ENCODE assay signal across 15 cellular contexts in the genomic region with DNA sequence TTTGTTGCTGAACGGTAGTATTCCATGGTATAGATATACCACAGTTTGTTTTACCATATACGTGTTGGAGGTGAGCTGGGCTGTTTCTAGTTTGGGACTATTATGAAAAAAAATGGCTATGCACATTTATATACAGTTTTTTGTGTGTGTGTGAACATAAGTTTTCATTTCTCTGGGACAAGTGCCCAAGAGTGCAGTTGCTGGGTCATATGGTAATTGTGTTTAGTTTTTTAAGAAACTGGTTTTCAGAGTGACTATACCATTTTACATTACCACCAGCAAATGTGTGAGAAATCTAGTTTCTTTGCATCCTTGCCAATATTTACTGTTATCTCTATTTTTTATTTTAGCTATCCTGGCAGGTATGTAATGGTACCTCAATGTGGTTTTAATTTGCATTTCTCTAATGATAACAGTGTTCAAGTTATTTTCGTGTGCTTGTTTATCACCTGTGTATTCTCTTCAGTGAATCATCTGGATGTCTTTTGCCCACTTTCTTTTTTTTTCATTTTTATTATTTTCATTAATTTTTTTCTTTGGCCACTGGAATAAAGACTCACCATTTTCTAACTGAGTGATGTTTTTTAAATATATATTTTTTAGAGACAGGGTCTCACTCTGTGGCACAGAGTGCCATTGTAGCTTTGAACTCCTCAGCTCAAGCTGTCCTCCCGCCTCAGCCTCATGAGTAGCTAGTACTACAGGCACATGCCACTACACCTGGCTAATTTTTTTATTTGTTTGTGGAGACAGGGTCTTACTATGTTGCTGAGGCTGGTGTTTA.
A peak's percentile ranks its signal among the peaks of the same experiment; 100 is the strongest.
DNase-seq lines count a peak whose midpoint lies in the region; ATAC-seq and TF ChIP-seq lines count a peak whose summit lies in the region.
"Had no signal": no experiment of that assay in that cellular context is flagged by ENCODE, and none has a peak within 500 bp of the region (broad histone marks: within the 10 kb centered on the region; RNA-seq: fewer than 3 reads in every experiment).

No MANE protein-coding gene starts in this region.

- H3K9me3 Mint-ChIP-seq in activated naive CD4-positive, alpha-beta T cell treated with anti-CD3 and anti-CD28 coated beads, Interleukin-2, amount 50 U/mL, for 24 hours: no peaks in the 10 kb centered on the region
- H3K9me3 Mint-ChIP-seq: IgD-negative memory B cell, memory B cell had no signal

- H3K27ac ChIP-seq in RWPE2 (ENCODE audit: poor library complexity, severe bottlenecking): peak overlapping the region; percentile 74
- H3K27ac ChIP-seq: SK-N-MC had no signal

- ATAC-seq in RWPE2 (ENCODE audit: low read depth): peak; percentile 1; the same call in 2 of the 3 replicates
- peak; percentile 29 for ATAC-seq in esophagus mucosa
- no peak for ATAC-seq in GM18870 (IDR thresholded peaks at IDR 0.05; ENCODE audit: unreplicated experiment)

- no peak overlapping the region for H3K4me3 Mint-ChIP-seq in activated naive CD4-positive, alpha-beta T cell treated with anti-CD3 and anti-CD28 coated beads, Interleukin-2, amount 50 U/mL, for 24 hours
- H3K4me3 Mint-ChIP-seq: memory B cell had no signal

- no peaks in the 10 kb centered on the region for H3K27me3 Mint-ChIP-seq in activated naive CD4-positive, alpha-beta T cell treated with anti-CD3 and anti-CD28 coated beads, Interleukin-2, amount 50 U/mL, for 24 hours
- H3K27me3 Mint-ChIP-seq: IgD-negative memory B cell, memory B cell had no signal

- peak overlapping the region; percentile 79 for H3K27ac Mint-ChIP-seq in activated naive CD4-positive, alpha-beta T cell treated with anti-CD3 and anti-CD28 coated beads, Interleukin-2, amount 50 U/mL, for 24 hours

- H3K4me1 ChIP-seq in RWPE2 (ENCODE audit: insufficient read depth, poor library complexity, severe bottlenecking): peaks cover 17% of the 10 kb centered on the region
- H3K4me1 ChIP-seq in skeletal muscle satellite cell (ENCODE audit: control insufficient read depth, insufficient read depth, low read length): peaks cover 16% of the 10 kb centered on the region

- peaks cover 9% of the 10 kb centered on the region for H3K36me3 Mint-ChIP-seq in activated naive CD4-positive, alpha-beta T cell treated with anti-CD3 and anti-CD28 coated beads, Interleukin-2, amount 50 U/mL, for 24 hours

- peak overlapping the region; percentile 65 for H3K4me2 ChIP-seq in skeletal muscle satellite cell (ENCODE audit: low read length)

- no peak overlapping the region for H3K9ac ChIP-seq in skeletal muscle satellite cell (ENCODE audit: low read depth, low read length)

- H3K27me3 ChIP-seq in RWPE2 (ENCODE audit: insufficient read depth, poor library complexity, severe bottlenecking) (no peaks in the 10 kb centered on the region), skeletal muscle satellite cell (ENCODE audit: control insufficient read depth, insufficient read depth, low read length) (no peaks in the 10 kb centered on the region)

- H3K36me3 ChIP-seq in RWPE2 (ENCODE audit: low read depth) (peaks cover 9% of the 10 kb centered on the region; the same call in 1 of the 2 replicates), skeletal muscle satellite cell (ENCODE audit: insufficient read depth, low read length) (no peaks in the 10 kb centered on the region)

- H3K4me1 Mint-ChIP-seq in activated naive CD4-positive, alpha-beta T cell treated with anti-CD3 and anti-CD28 coated beads, Interleukin-2, amount 50 U/mL, for 24 hours: peaks cover 51% of the 10 kb centered on the region

- H3K9me3 ChIP-seq in RWPE2 (ENCODE audit: severe bottlenecking) (no peaks in the 10 kb centered on the region), skeletal muscle satellite cell (replicated peaks; ENCODE audit: low read length) (no peaks in the 10 kb centered on the region)

- TF ChIP-seq CTCF in RWPE2 (IDR thresholded peaks at IDR 0.05; ENCODE audit: poor library complexity, severe bottlenecking) (no peak), GM20000 (IDR thresholded peaks at IDR 0.05; ENCODE audit: extremely low read depth, missing control alignments) (no peak)

- H3K4me3 ChIP-seq in RWPE2 (ENCODE audit: severe bottlenecking): no peak overlapping the region
- H3K4me3 ChIP-seq in skeletal muscle satellite cell (ENCODE audit: low read length): no peak overlapping the region
- H3K4me3 ChIP-seq: SK-N-MC had no signal

- DNase-seq in activated naive CD4-positive, alpha-beta T cell treated with anti-CD3 and anti-CD28 coated beads, Interleukin-2, amount 50 U/mL, for 16 hours: no peak
- DNase-seq in RWPE2 (ENCODE audit: low spot score) (no peak), GM20000 (ENCODE audit: low spot score) (no peak), OCI-M1 (lab: John Stamatoyannopoulos, UW) (no peak)
- DNase-seq: amygdala; effector CD4-positive, alpha-beta T cell; NCI-H146; stimulated activated naive CD4-positive, alpha-beta T cell had no signal
